ENCODE assay signal across 2 cellular contexts in the genomic region with DNA sequence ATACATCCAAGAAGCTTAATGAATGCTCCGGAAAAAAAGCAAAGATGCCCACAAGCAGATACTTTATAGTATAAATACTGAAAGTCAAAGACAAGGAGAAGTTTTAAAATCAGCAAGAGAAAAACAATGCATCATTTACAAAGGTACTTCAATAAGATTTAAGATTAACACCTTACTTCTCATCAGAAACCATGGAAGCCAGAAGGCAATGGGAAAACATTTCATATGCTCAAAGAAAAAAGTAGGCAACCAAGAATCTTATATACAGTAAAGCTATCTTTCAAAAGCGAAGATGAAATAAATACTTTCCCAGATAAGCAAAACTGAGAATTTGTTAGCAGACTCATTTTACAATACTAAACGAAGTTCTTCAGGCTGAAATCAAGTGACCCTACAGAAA.
A peak's percentile ranks its signal among the peaks of the same experiment; 100 is the strongest.
TF ChIP-seq lines count a peak whose summit lies in the region.

No MANE protein-coding gene starts in this region.

TF ChIP-seq in HepG2, 621 proteins besides CTCF, POLR2A, EP300 and RAD21:
- TF ChIP-seq, protein P1, sequence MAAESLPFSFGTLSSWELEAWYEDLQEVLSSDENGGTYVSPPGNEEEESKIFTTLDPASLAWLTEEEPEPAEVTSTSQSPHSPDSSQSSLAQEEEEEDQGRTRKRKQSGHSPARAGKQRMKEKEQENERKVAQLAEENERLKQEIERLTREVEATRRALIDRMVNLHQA (CRISPR knock-in tag; IDR thresholded peaks at IDR 0.05), result no peak
- peak; percentile 99 for TF ChIP-seq ZNF317 (CRISPR knock-in tag; IDR thresholded peaks at IDR 0.05)
- TF ChIP-seq, protein P2, sequence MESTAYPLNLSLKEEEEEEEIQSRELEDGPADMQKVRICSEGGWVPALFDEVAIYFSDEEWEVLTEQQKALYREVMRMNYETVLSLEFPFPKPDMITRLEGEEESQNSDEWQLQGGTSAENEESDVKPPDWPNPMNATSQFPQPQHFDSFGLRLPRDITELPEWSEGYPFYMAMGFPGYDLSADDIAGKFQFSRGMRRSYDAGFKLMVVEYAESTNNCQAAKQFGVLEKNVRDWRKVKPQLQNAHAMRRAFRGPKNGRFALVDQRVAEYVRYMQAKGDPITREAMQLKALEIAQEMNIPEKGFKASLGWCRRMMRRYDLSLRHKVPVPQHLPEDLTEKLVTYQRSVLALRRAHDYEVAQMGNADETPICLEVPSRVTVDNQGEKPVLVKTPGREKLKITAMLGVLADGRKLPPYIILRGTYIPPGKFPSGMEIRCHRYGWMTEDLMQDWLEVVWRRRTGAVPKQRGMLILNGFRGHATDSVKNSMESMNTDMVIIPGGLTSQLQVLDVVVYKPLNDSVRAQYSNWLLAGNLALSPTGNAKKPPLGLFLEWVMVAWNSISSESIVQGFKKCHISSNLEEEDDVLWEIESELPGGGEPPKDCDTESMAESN (CRISPR knock-in tag; conservative IDR thresholded peaks at IDR 0.05), result no peak

TF ChIP-seq in K562, 482 proteins besides CTCF, POLR2A, EP300 and RAD21:
- TF ChIP-seq CREM (IDR thresholded peaks at IDR 0.05; ENCODE audit: low read depth) (no peak), TRIM24 (IDR thresholded peaks at IDR 0.05) (peak in 1 of 2 experiments; percentile 58; a peak in 1 of 4 replicates), STAT5B (CRISPR knock-in tag; IDR thresholded peaks at IDR 0.05) (no peak), FOS (IDR thresholded peaks at IDR 0.05; ENCODE audit: extremely low read depth, insufficient read length) (no peak), HEY1 (CRISPR knock-in tag; IDR thresholded peaks at IDR 0.05; ENCODE audit: borderline replicate concordance) (no peak), NFIX (CRISPR knock-in tag; IDR thresholded peaks at IDR 0.05; ENCODE audit: low read depth) (no peak), ZNF217 (CRISPR knock-in tag; IDR thresholded peaks at IDR 0.05) (no peak), FOXK1 (CRISPR knock-in tag; IDR thresholded peaks at IDR 0.05; ENCODE audit: borderline replicate concordance) (no peak), BCL6 (CRISPR knock-in tag; IDR thresholded peaks at IDR 0.05) (no peak), HIVEP1 (CRISPR knock-in tag; IDR thresholded peaks at IDR 0.05) (no peak), HMG20A (CRISPR knock-in tag; conservative IDR thresholded peaks at IDR 0.05) (no peak), KAT7 (CRISPR knock-in tag; IDR thresholded peaks at IDR 0.05; ENCODE audit: borderline replicate concordance) (no peak), ZNF778 (CRISPR knock-in tag; IDR thresholded peaks at IDR 0.05) (no peak), SRSF3 (IDR thresholded peaks at IDR 0.05; ENCODE audit: insufficient read depth, low read length) (no peak), CBX5 (IDR thresholded peaks at IDR 0.05; ENCODE audit: borderline replicate concordance, low read depth) (peak; percentile 88), NFIC (IDR thresholded peaks at IDR 0.05) (no peak), ZKSCAN8 (CRISPR knock-in tag; IDR thresholded peaks at IDR 0.05) (no peak), CBFB (CRISPR knock-in tag; IDR thresholded peaks at IDR 0.05) (no peak), MED1 (CRISPR knock-in tag; IDR thresholded peaks at IDR 0.05; ENCODE audit: borderline replicate concordance) (no peak), ZNF224 (CRISPR knock-in tag; IDR thresholded peaks at IDR 0.05) (no peak), SRSF7 (optimal IDR thresholded peaks at IDR 0.05; ENCODE audit: low read depth, low read length) (no peak), EP400 (IDR thresholded peaks at IDR 0.05) (no peak), RHOXF2B (CRISPR knock-in tag; conservative IDR thresholded peaks at IDR 0.05) (no peak), CXXC5 (CRISPR knock-in tag; IDR thresholded peaks at IDR 0.05) (no peak), IFI16 (CRISPR knock-in tag; IDR thresholded peaks at IDR 0.05) (no peak), ERF (CRISPR knock-in tag; IDR thresholded peaks at IDR 0.05) (no peak), FOXK2 (conservative IDR thresholded peaks at IDR 0.05 in 1 of 2, IDR thresholded peaks at IDR 0.05 in 1 of 2; ENCODE audit: low read depth in 2 of 2) (no peak), CBX3 (IDR thresholded peaks at IDR 0.05; ENCODE audit: borderline replicate concordance in 1 of 2, low read length in 2 of 2) (peak in 1 of 2 experiments; percentile 96; a peak in 2 of 3 replicates), CBFA2T2 (conservative IDR thresholded peaks at IDR 0.05) (no peak), ZNF140 (CRISPR knock-in tag; IDR thresholded peaks at IDR 0.05) (no peak), TRIM28 (IDR thresholded peaks at IDR 0.05) (peak; percentile 96)
- TF ChIP-seq, protein P3, sequence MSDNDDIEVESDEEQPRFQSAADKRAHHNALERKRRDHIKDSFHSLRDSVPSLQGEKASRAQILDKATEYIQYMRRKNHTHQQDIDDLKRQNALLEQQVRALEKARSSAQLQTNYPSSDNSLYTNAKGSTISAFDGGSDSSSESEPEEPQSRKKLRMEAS (CRISPR knock-in tag; IDR thresholded peaks at IDR 0.05), result no peak
- TF ChIP-seq, protein P4, sequence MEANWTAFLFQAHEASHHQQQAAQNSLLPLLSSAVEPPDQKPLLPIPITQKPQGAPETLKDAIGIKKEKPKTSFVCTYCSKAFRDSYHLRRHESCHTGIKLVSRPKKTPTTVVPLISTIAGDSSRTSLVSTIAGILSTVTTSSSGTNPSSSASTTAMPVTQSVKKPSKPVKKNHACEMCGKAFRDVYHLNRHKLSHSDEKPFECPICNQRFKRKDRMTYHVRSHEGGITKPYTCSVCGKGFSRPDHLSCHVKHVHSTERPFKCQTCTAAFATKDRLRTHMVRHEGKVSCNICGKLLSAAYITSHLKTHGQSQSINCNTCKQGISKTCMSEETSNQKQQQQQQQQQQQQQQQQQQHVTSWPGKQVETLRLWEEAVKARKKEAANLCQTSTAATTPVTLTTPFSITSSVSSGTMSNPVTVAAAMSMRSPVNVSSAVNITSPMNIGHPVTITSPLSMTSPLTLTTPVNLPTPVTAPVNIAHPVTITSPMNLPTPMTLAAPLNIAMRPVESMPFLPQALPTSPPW (CRISPR knock-in tag; IDR thresholded peaks at IDR 0.05), result no peak
- TF ChIP-seq, protein P5, sequence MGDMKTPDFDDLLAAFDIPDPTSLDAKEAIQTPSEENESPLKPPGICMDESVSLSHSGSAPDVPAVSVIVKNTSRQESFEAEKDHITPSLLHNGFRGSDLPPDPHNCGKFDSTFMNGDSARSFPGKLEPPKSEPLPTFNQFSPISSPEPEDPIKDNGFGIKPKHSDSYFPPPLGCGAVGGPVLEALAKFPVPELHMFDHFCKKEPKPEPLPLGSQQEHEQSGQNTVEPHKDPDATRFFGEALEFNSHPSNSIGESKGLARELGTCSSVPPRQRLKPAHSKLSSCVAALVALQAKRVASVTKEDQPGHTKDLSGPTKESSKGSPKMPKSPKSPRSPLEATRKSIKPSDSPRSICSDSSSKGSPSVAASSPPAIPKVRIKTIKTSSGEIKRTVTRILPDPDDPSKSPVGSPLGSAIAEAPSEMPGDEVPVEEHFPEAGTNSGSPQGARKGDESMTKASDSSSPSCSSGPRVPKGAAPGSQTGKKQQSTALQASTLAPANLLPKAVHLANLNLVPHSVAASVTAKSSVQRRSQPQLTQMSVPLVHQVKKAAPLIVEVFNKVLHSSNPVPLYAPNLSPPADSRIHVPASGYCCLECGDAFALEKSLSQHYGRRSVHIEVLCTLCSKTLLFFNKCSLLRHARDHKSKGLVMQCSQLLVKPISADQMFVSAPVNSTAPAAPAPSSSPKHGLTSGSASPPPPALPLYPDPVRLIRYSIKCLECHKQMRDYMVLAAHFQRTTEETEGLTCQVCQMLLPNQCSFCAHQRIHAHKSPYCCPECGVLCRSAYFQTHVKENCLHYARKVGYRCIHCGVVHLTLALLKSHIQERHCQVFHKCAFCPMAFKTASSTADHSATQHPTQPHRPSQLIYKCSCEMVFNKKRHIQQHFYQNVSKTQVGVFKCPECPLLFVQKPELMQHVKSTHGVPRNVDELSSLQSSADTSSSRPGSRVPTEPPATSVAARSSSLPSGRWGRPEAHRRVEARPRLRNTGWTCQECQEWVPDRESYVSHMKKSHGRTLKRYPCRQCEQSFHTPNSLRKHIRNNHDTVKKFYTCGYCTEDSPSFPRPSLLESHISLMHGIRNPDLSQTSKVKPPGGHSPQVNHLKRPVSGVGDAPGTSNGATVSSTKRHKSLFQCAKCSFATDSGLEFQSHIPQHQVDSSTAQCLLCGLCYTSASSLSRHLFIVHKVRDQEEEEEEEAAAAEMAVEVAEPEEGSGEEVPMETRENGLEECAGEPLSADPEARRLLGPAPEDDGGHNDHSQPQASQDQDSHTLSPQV (IDR thresholded peaks at IDR 0.05), result no peak
- TF ChIP-seq, protein P6, sequence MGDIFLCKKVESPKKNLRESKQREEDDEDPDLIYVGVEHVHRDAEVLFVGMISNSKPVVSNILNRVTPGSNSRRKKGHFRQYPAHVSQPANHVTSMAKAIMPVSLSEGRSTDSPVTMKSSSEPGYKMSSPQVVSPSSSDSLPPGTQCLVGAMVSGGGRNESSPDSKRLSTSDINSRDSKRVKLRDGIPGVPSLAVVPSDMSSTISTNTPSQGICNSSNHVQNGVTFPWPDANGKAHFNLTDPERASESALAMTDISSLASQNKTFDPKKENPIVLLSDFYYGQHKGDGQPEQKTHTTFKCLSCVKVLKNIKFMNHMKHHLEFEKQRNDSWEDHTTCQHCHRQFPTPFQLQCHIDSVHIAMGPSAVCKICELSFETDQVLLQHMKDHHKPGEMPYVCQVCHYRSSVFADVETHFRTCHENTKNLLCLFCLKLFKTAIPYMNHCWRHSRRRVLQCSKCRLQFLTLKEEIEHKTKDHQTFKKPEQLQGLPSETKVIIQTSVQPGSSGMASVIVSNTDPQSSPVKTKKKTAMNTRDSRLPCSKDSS (IDR thresholded peaks at IDR 0.05; ENCODE audit: low read depth, partially characterized antibody), result peak; percentile 63
TF ChIP-seq in K562: peak in this region for 5.
